ENCODE assay signal across 20 cellular contexts in genomic region chr7:139889186-139889871, GRCh38.
A peak's percentile ranks its signal among the peaks of the same experiment; 100 is the strongest.
DNase-seq lines count a peak whose midpoint lies in the region; ATAC-seq, FAIRE-seq and TF ChIP-seq lines count a peak whose summit lies in the region.
"Had no signal": no experiment of that assay in that cellular context is flagged by ENCODE, and none has a peak within 500 bp of the region (broad histone marks: within the 10 kb centered on the region; RNA-seq: fewer than 3 reads in every experiment).

No MANE protein-coding gene starts in this region.

- H3K9ac ChIP-seq in Karpas-422 (ENCODE audit: low read length) (no peak overlapping the region), GM12878 (ENCODE audit: control insufficient read depth, insufficient read depth, low read length) (no peak overlapping the region)
- H3K9ac ChIP-seq: parathyroid adenoma had no signal

- WGBS in GM12878 (ENCODE audit: insufficient coverage, insufficient replicate concordance, low lambda C conversion rate, missing lambda C conversion rate): 86% methylated on average over 5 of the region's 5 CpGs
- WGBS in spleen, 5 donors: 88 to 94% (median 90%) methylated on average over 5 of the region's 5 CpGs

- intact Hi-C loops in GM12878 (cut with micrococcal nuclease; ENCODE audit: unreplicated experiment) (loop anchor here (5.0 kb wide), 1 partner anchor 242 kb away; no protein-coding TSS in a partner anchor), spleen (cut with DNase I; ENCODE audit: low total_unique reads) (no loop called here)

- H3K4me1 ChIP-seq in Karpas-422 (ENCODE audit: low read length): no peaks in the 10 kb centered on the region
- H3K4me1 ChIP-seq in GM12878 (ENCODE audit: control insufficient read depth, insufficient read depth, low read length): peaks cover 5% of the 10 kb centered on the region; the same call in 1 of the 2 replicates
- H3K4me1 ChIP-seq in osteoblast (ENCODE audit: insufficient read depth, low read length): no peaks in the 10 kb centered on the region
- peaks cover 0 to 57% (median 17%) of the 10 kb centered on the region in 6 donors for H3K4me1 ChIP-seq in spleen
- H3K4me1 ChIP-seq: parathyroid adenoma had no signal

- no peaks in the 10 kb centered on the region for H3K27me3 ChIP-seq in Karpas-422 (ENCODE audit: low read length)
- H3K27me3 ChIP-seq in GM12878 (replicated peaks in 1 of 2; ENCODE audit: control insufficient read depth in 2 of 2, insufficient read depth in 2 of 2, low read length in 1 of 2): no peaks in the 10 kb centered on the region
- no peaks in the 10 kb centered on the region for H3K27me3 ChIP-seq in osteoblast (ENCODE audit: insufficient read depth, low read length)
- H3K27me3 ChIP-seq in spleen (replicated peaks in 1 of 7): no peaks in the 10 kb centered on the region
- H3K27me3 ChIP-seq: heart left ventricle had no signal

- no peak for TF ChIP-seq POLR2A in GM12878 (IDR thresholded peaks at IDR 0.05; ENCODE audit: low read depth, low read length)
- no peak for TF ChIP-seq POLR2A in spleen (IDR thresholded peaks at IDR 0.05)

- 0 out of 2 replicates have a peak, but pooled peaks have one; percentile 1 for TF ChIP-seq RAD21 in GM12878 (IDR thresholded peaks at IDR 0.05; ENCODE audit: insufficient read depth, low read depth, low read length)

- ATAC-seq in GM12878 (no peak), GM19395 (IDR thresholded peaks at IDR 0.05; ENCODE audit: unreplicated experiment) (no peak), HG02981 (IDR thresholded peaks at IDR 0.05; ENCODE audit: unreplicated experiment) (no peak)
- ATAC-seq: CD8-positive, alpha-beta T cell; heart left ventricle; mucosa of descending colon; T-cell had no signal

- RAD21 ChIA-PET in GM12878 (lab: Charles Lee; ENCODE audit: unreplicated experiment): no interaction called here

- H2AFZ ChIP-seq in Karpas-422 (ENCODE audit: low read length) (no peak overlapping the region), GM12878 (ENCODE audit: control insufficient read depth, low read depth, low read length) (no peak overlapping the region), osteoblast (ENCODE audit: low read length) (no peak overlapping the region)
- H2AFZ ChIP-seq: parathyroid adenoma had no signal

- in situ Hi-C loops in GM12878 (cut with MboI): no loop called here

- POLR2A ChIA-PET in GM12878 (lab: Charles Lee): interaction anchor here (0.6 kb wide), 1 partner anchor 19 kb away, joined by 3 read pairs; no protein-coding TSS in a partner anchor

- H3K9me2 ChIP-seq in Karpas-422 (replicated peaks; ENCODE audit: insufficient read depth, low read length): no peaks in the 10 kb centered on the region

- DNase-seq in DMS53 (lab: John Stamatoyannopoulos, UW): peak; percentile 37
- DNase-seq in DMS53 treated with DMSO at 0.1 percent for 48 hours (lab: John Stamatoyannopoulos, UW; ENCODE audit: unreplicated experiment): no peak
- peak; percentile 40 for DNase-seq in Karpas-422
- DNase-seq in GM12878 (ENCODE audit: low read depth, low spot score): no peak
- DNase-seq in osteoblast (ENCODE audit: insufficient read length, low spot score, missing footprints): peak; percentile 82
- DNase-seq in spleen: no peak
- DNase-seq: activated naive CD8-positive, alpha-beta T cell treated with anti-CD3 and anti-CD28 coated beads, Interleukin-2, amount 10 ng/mL, durations not matched to agents 7 days and 5 days; activated T-cell treated with anti-CD3 and anti-CD28 coated beads for 4 hours; CD8-positive, alpha-beta T cell; GF-D8; heart left ventricle; mucosa of descending colon; NCI-H446 treated with DMSO at 0.1 percent for 48 hours; OCI-M1; T-cell had no signal

- H3K4me2 ChIP-seq in Karpas-422 (ENCODE audit: low read depth, low read length, poor library complexity, severe bottlenecking) (no peak overlapping the region), GM12878 (ENCODE audit: control insufficient read depth, insufficient read depth) (no peak overlapping the region), osteoblast (ENCODE audit: insufficient read depth, low read length) (no peak overlapping the region)

- no TSS peak for BruUV-seq in GM12878 (replicated peaks; lab: Mats Ljungman, UMichigan)

- no peaks in the 10 kb centered on the region for H3K79me2 ChIP-seq in Karpas-422 (ENCODE audit: low read length)
- no peaks in the 10 kb centered on the region for H3K79me2 ChIP-seq in GM12878 (ENCODE audit: control insufficient read depth, insufficient read depth, low read length)
- H3K79me2 ChIP-seq in osteoblast (ENCODE audit: insufficient read depth, low read length): no peaks in the 10 kb centered on the region
- H3K79me2 ChIP-seq: parathyroid adenoma had no signal

- TF ChIP-seq CTCF in GM12878 (IDR thresholded peaks at IDR 0.05 in 2 of 3, conservative IDR thresholded peaks at IDR 0.05 in 1 of 3; ENCODE audit: control insufficient read depth in 2 of 3, extremely low read depth in 1 of 3, insufficient read depth in 1 of 3, low read depth in 3 of 3, low read length in 3 of 3): no peak
- TF ChIP-seq CTCF in osteoblast (IDR thresholded peaks at IDR 0.05; ENCODE audit: extremely low read depth, low read depth, low read length): no peak
- no peak for TF ChIP-seq CTCF in spleen (IDR thresholded peaks at IDR 0.05 in 8 of 11, conservative IDR thresholded peaks at IDR 0.05 in 3 of 11)

- H3K9me3 ChIP-seq in Karpas-422 (ENCODE audit: low read length) (no peaks in the 10 kb centered on the region), GM12878 (replicated peaks; ENCODE audit: control insufficient read depth, insufficient read depth, low read length) (no peaks in the 10 kb centered on the region; the same call in 2 of the 3 replicates), osteoblast (ENCODE audit: low read depth, low read length) (no peaks in the 10 kb centered on the region), spleen (no peaks in the 10 kb centered on the region)
- H3K9me3 ChIP-seq: mucosa of descending colon, thoracic aorta had no signal

- TF ChIP-seq EP300 in GM12878 (IDR thresholded peaks at IDR 0.05; ENCODE audit: borderline replicate concordance in 1 of 2, control insufficient read depth in 1 of 2, low read depth in 2 of 2, low read length in 2 of 2): no peak

- SMC1A ChIA-PET in GM12878 (lab: Charles Lee; ENCODE audit: uncharacterized antibody, unreplicated experiment): interaction anchor here (0.7 to 1.6 kb wide), 5 partner anchors 9 to 243 kb away, joined by 3 to 9 read pairs (median 3); no protein-coding TSS in a partner anchor

- H3K27ac ChIP-seq in Karpas-422 (ENCODE audit: low read length): no peak overlapping the region
- H3K27ac ChIP-seq in GM12878 (ENCODE audit: control insufficient read depth, insufficient read depth): no peak overlapping the region
- no peak overlapping the region for H3K27ac ChIP-seq in osteoblast (ENCODE audit: low read depth, low read length)
- peak overlapping the region in 3 of 8 donors; percentile 63 to 78 (median 77) for H3K27ac ChIP-seq in spleen
- H3K27ac ChIP-seq: 22Rv1, parathyroid adenoma, thoracic aorta had no signal

- no peak for FAIRE-seq in GM12878 (lab: Jason Lieb, UNC)

- H3K4me3 ChIP-seq in Karpas-422 (ENCODE audit: low read length) (no peak overlapping the region), GM12878 (no peak overlapping the region), osteoblast (ENCODE audit: insufficient read depth, low read length) (no peak overlapping the region), spleen (no peak overlapping the region)
- H3K4me3 ChIP-seq: heart left ventricle, mucosa of descending colon, thoracic aorta had no signal

- H4K20me1 ChIP-seq in Karpas-422 (ENCODE audit: insufficient read depth, low read depth, low read length) (no peaks in the 10 kb centered on the region), GM12878 (ENCODE audit: control insufficient read depth, insufficient read depth) (no peaks in the 10 kb centered on the region), osteoblast (ENCODE audit: insufficient read depth, low read length) (no peaks in the 10 kb centered on the region)

- H3K36me3 ChIP-seq in Karpas-422 (ENCODE audit: insufficient read depth, low read length) (no peaks in the 10 kb centered on the region), GM12878 (ENCODE audit: control insufficient read depth in 2 of 2, insufficient read depth in 2 of 2, low read length in 1 of 2) (no peaks in the 10 kb centered on the region), osteoblast (ENCODE audit: insufficient read depth, low read length) (no peaks in the 10 kb centered on the region), spleen (peaks cover 0 to 41% (median 0%) of the 10 kb centered on the region in 6 donors)
- H3K36me3 ChIP-seq: heart left ventricle, thoracic aorta had no signal

- CTCF ChIA-PET in GM12878 (lab: Yijun Ruan, JAX): interaction anchor here (1.4 kb wide), 1 partner anchor 244 kb away, joined by 8 read pairs; no protein-coding TSS in a partner anchor

TF ChIP-seq in GM12878, 131 proteins besides CTCF, POLR2A, EP300 and RAD21:
- TF ChIP-seq SMC3 (IDR thresholded peaks at IDR 0.05; ENCODE audit: borderline replicate concordance, low read length) (peak; percentile 9; the same call in 1 of the 2 replicates), BCL3 (IDR thresholded peaks at IDR 0.05; ENCODE audit: borderline replicate concordance, insufficient read depth, low read depth, low read length, poor library complexity, severe bottlenecking) (no peak), RBBP5 (conservative IDR thresholded peaks at IDR 0.05) (no peak)

Comparison
In these comparisons a context has a peak if more than half of its experiments do, and no peak if none do; other contexts are left out.
1. DNase-seq: peak in DMS53 (single experiment), Karpas-422 (single experiment) and osteoblast (single experiment); none in DMS53 treated with DMSO at 0.1 percent for 48 hours (single experiment), GM12878 (single experiment) and spleen (single experiment).